In genomic region chr2:151614606-151615306, GRCh38 we compare ENCODE assay signal across 20 cellular contexts.
A peak's percentile ranks its signal among the peaks of the same experiment; 100 is the strongest.
DNase-seq lines count a peak whose midpoint lies in the region; ATAC-seq and TF ChIP-seq lines count a peak whose summit lies in the region.
"Had no signal": no experiment of that assay in that cellular context is flagged by ENCODE, and none has a peak within 500 bp of the region (broad histone marks: within the 10 kb centered on the region; RNA-seq: fewer than 3 reads in every experiment).

No MANE protein-coding gene starts in this region.

- no peaks in the 10 kb centered on the region for H3K27me3 ChIP-seq in gastrocnemius medialis
- H3K27me3 ChIP-seq: colonic mucosa, esophagus squamous epithelium, upper lobe of left lung had no signal

- no peak overlapping the region for H3K4me3 ChIP-seq in gastrocnemius medialis
- H3K4me3 ChIP-seq: colonic mucosa, esophagus squamous epithelium, upper lobe of left lung had no signal

- peak overlapping the region; percentile 1 for H3K27ac Mint-ChIP-seq in activated naive CD4-positive, alpha-beta T cell treated with anti-CD3 and anti-CD28 coated beads, Interleukin-2, amount 10 ng/mL, durations not matched to agents 7 days and 5 days
- peak overlapping the region; percentile 29 for H3K27ac Mint-ChIP-seq in activated naive CD8-positive, alpha-beta T cell treated with anti-CD3 and anti-CD28 coated beads, Interleukin-2, amount 50 U/mL, for 24 hours

- peak overlapping the region in 3 of 4 donors; percentile 2 to 30 (median 30) for H3K27ac ChIP-seq in gastrocnemius medialis
- H3K27ac ChIP-seq: colonic mucosa, esophagus squamous epithelium, upper lobe of left lung had no signal

- peaks cover 2% of the 10 kb centered on the region for H3K9me3 Mint-ChIP-seq in activated naive CD4-positive, alpha-beta T cell treated with anti-CD3 and anti-CD28 coated beads, Interleukin-2, amount 10 ng/mL, durations not matched to agents 7 days and 5 days
- H3K9me3 Mint-ChIP-seq in activated naive CD8-positive, alpha-beta T cell treated with anti-CD3 and anti-CD28 coated beads, Interleukin-2, amount 50 U/mL, for 24 hours, result no peaks in the 10 kb centered on the region

- H3K4me3 Mint-ChIP-seq in activated naive CD4-positive, alpha-beta T cell treated with anti-CD3 and anti-CD28 coated beads, Interleukin-2, amount 10 ng/mL, durations not matched to agents 7 days and 5 days, result no peak overlapping the region
- no peak overlapping the region for H3K4me3 Mint-ChIP-seq in activated naive CD8-positive, alpha-beta T cell treated with anti-CD3 and anti-CD28 coated beads, Interleukin-2, amount 50 U/mL, for 24 hours

- in situ Hi-C loops in gastrocnemius medialis (cut with MboI; ENCODE audit: low sequenced_read_pairs in 4 of 4), result loop anchor here in 2 of 4 donors (25.0 kb wide), 1 partner anchor 398 kb away; no protein-coding TSS in a partner anchor
- in situ Hi-C loops in ACHN (cut with HindIII; ENCODE audit: low pct_ligation_motif_present, low pct_unique_long_range_greater_than_20kb, low sequenced_read_pairs), result no loop called here

- H3K4me1 ChIP-seq in gastrocnemius medialis, result peaks cover 0 to 4% of the 10 kb centered on the region in 2 donors
- H3K4me1 ChIP-seq: colonic mucosa, esophagus squamous epithelium had no signal

- DNase-seq in activated naive CD4-positive, alpha-beta T cell treated with anti-CD3 and anti-CD28 coated beads, Interleukin-2, amount 10 ng/mL, durations not matched to agents 7 days and 5 days, result no peak
- no peak for DNase-seq in activated naive CD4-positive, alpha-beta T cell (lab: John Stamatoyannopoulos, UW)
- DNase-seq in activated naive CD8-positive, alpha-beta T cell treated with anti-CD3 and anti-CD28 coated beads, Interleukin-2, amount 50 U/mL, for 24 hours, result no peak
- DNase-seq in gastrocnemius medialis (no peak), ACHN (no peak), NCI-H774 (lab: John Stamatoyannopoulos, UW) (no peak)
- DNase-seq: amniotic stem cell; colonic mucosa; DMS153; esophagus squamous epithelium; hypothalamus; KBM-7; left ventricle myocardium superior; naive thymus-derived CD4-positive, alpha-beta T cell; NCI-H1436 treated with DMSO at 0.1 percent for 48 hours; NCI-H524 treated with DMSO at 0.1 percent for 48 hours; right cardiac atrium; upper lobe of left lung had no signal

- TF ChIP-seq POLR2A in gastrocnemius medialis (IDR thresholded peaks at IDR 0.05), result no peak

- H3K27me3 Mint-ChIP-seq in activated naive CD4-positive, alpha-beta T cell treated with anti-CD3 and anti-CD28 coated beads, Interleukin-2, amount 10 ng/mL, durations not matched to agents 7 days and 5 days, result no peaks in the 10 kb centered on the region
- H3K27me3 Mint-ChIP-seq in activated naive CD8-positive, alpha-beta T cell treated with anti-CD3 and anti-CD28 coated beads, Interleukin-2, amount 50 U/mL, for 24 hours, result no peaks in the 10 kb centered on the region

- ATAC-seq in HG03565 (IDR thresholded peaks at IDR 0.05; ENCODE audit: unreplicated experiment) (peak; percentile 61), gastrocnemius medialis (no peak), HG02970 (IDR thresholded peaks at IDR 0.05; ENCODE audit: low FRiP score, unreplicated experiment) (no peak)
- peak; percentile 54 for ATAC-seq in activated naive CD8-positive, alpha-beta T cell treated with anti-CD3 and anti-CD28 coated beads, Interleukin-2, amount 50 U/mL, for 24 hours
- ATAC-seq: left ventricle myocardium superior; naive thymus-derived CD4-positive, alpha-beta T cell; right cardiac atrium had no signal

- H3K9me3 ChIP-seq in gastrocnemius medialis, result no peaks in the 10 kb centered on the region
- H3K9me3 ChIP-seq: colonic mucosa, esophagus squamous epithelium, upper lobe of left lung had no signal

- no peak for TF ChIP-seq CTCF in gastrocnemius medialis (IDR thresholded peaks at IDR 0.05 in 4 of 5, conservative IDR thresholded peaks at IDR 0.05 in 1 of 5)

- CTCF ChIA-PET in activated naive CD4-positive, alpha-beta T cell treated with anti-CD3 and anti-CD28 coated beads, Interleukin-2, amount 10 ng/mL, durations not matched to agents 7 days and 5 days (lab: Charles Lee), result no interaction called here

- peaks cover 0 to 98% of the 10 kb centered on the region in 2 donors for H3K36me3 ChIP-seq in gastrocnemius medialis
- H3K36me3 ChIP-seq: colonic mucosa, esophagus squamous epithelium, upper lobe of left lung had no signal

- intact Hi-C loops in gastrocnemius medialis (cut with DNase I; ENCODE audit: low total_unique reads), result loop anchor here (5.0 kb wide), 3 partner anchors 53 to 107 kb away; no protein-coding TSS in a partner anchor

- peaks cover 14% of the 10 kb centered on the region for H3K36me3 Mint-ChIP-seq in activated naive CD4-positive, alpha-beta T cell treated with anti-CD3 and anti-CD28 coated beads, Interleukin-2, amount 10 ng/mL, durations not matched to agents 7 days and 5 days
- no peaks in the 10 kb centered on the region for H3K36me3 Mint-ChIP-seq in activated naive CD8-positive, alpha-beta T cell treated with anti-CD3 and anti-CD28 coated beads, Interleukin-2, amount 50 U/mL, for 24 hours (ENCODE audit: low read depth)

- peaks cover 27% of the 10 kb centered on the region for H3K4me1 Mint-ChIP-seq in activated naive CD4-positive, alpha-beta T cell treated with anti-CD3 and anti-CD28 coated beads, Interleukin-2, amount 10 ng/mL, durations not matched to agents 7 days and 5 days
- H3K4me1 Mint-ChIP-seq in activated naive CD8-positive, alpha-beta T cell treated with anti-CD3 and anti-CD28 coated beads, Interleukin-2, amount 50 U/mL, for 24 hours, result peaks cover 12% of the 10 kb centered on the region

Comparison
In these comparisons a context has a peak if more than half of its experiments do, and no peak if none do; other contexts are left out.
1. ATAC-seq: peak in HG03565 (single experiment) and activated naive CD8-positive, alpha-beta T cell treated with anti-CD3 and anti-CD28 coated beads, Interleukin-2, amount 50 U/mL, for 24 hours (single experiment); none in gastrocnemius medialis (0 of 2) and HG02970 (single experiment).